In genomic region chr2:229087229-229087628, GRCh38 we compare ENCODE assay signal across 27 cellular contexts.
"Had no signal": no experiment of that assay in that cellular context is flagged by ENCODE, and none has a peak within 500 bp of the region (broad histone marks: within the 10 kb centered on the region; RNA-seq: fewer than 3 reads in every experiment).

No MANE protein-coding gene starts in this region.

- H3K36me3 ChIP-seq: breast epithelium, esophagus muscularis mucosa, left lung, thyroid gland, upper lobe of left lung, vagina had no signal

- H3K27me3 ChIP-seq: breast epithelium, esophagus muscularis mucosa, left lung, thyroid gland, upper lobe of left lung, vagina had no signal

- H3K79me2 ChIP-seq: parathyroid adenoma had no signal

- H3K27ac Mint-ChIP-seq: activated B cell treated with CpG ODN at 0.5 μM for 24 hours; activated CD8-positive, alpha-beta T cell treated with anti-CD3 and anti-CD28 coated beads for 36 hours; activated naive CD4-positive, alpha-beta T cell treated with anti-CD3 and anti-CD28 coated beads, Interleukin-2, amount 50 U/mL, for 24 hours; activated naive CD8-positive, alpha-beta T cell treated with anti-CD3 and anti-CD28 coated beads, Interleukin-2, amount 50 U/mL, for 24 hours; activated T-helper 2 cell treated with anti-CD3 and anti-CD28 coated beads, Interferon-gamma antibody, Interleukin-2, Interleukin-4, amounts not matched to agents 10 μg/mL and 5 μg/mL and 100 μg/mL, durations not matched to agents 14 hours and 24 hours and 36 hours; naive B cell; stimulated activated naive CD8-positive, alpha-beta T cell treated with anti-CD3 and anti-CD28 coated beads, Interleukin-15, Interleukin-2, amounts not matched to agents 100 ng/mL and 50 ng/mL, for 24 hours had no signal

- H3K4me1 ChIP-seq: left lung, parathyroid adenoma, psoas muscle, thyroid gland had no signal

- DNase-seq: activated B cell treated with CpG ODN at 0.5 μM for 24 hours; activated CD4-positive, alpha-beta T cell treated with anti-CD3 and anti-CD28 coated beads, Interleukin-2, amount 50 U/mL, for 1 hour; activated CD8-positive, alpha-beta T cell treated with anti-CD3 and anti-CD28 coated beads for 36 hours; activated naive CD8-positive, alpha-beta T cell treated with anti-CD3 and anti-CD28 coated beads, Interleukin-2, amount 50 U/mL, for 24 hours; activated T-cell treated with anti-CD3 and anti-CD28 coated beads, Interleukin-2, amount 50 U/mL, for 48 hours; amygdala; dermis blood vessel endothelial cell; effector CD4-positive, alpha-beta T cell; foreskin melanocyte; kidney glomerular epithelial cell; left lung; naive B cell; nucleus accumbens; psoas muscle; right cardiac atrium; stimulated activated CD4-positive, alpha-beta T cell treated with anti-CD3 and anti-CD28 coated beads, Interleukin-2, amount 100 ng/mL, for 48 hours; substantia nigra; thyroid gland had no signal

- H3K27me3 Mint-ChIP-seq: activated B cell treated with CpG ODN at 0.5 μM for 24 hours; activated CD8-positive, alpha-beta T cell treated with anti-CD3 and anti-CD28 coated beads for 36 hours; activated naive CD4-positive, alpha-beta T cell treated with anti-CD3 and anti-CD28 coated beads, Interleukin-2, amount 50 U/mL, for 24 hours; activated naive CD8-positive, alpha-beta T cell treated with anti-CD3 and anti-CD28 coated beads, Interleukin-2, amount 50 U/mL, for 24 hours; naive B cell; stimulated activated naive CD8-positive, alpha-beta T cell treated with anti-CD3 and anti-CD28 coated beads, Interleukin-15, Interleukin-2, amounts not matched to agents 100 ng/mL and 50 ng/mL, for 24 hours had no signal

- H3K4me3 ChIP-seq: breast epithelium, esophagus muscularis mucosa, left lung, psoas muscle, thyroid gland, upper lobe of left lung, vagina had no signal

- ATAC-seq: activated CD8-positive, alpha-beta T cell treated with anti-CD3 and anti-CD28 coated beads for 36 hours; activated naive CD8-positive, alpha-beta T cell treated with anti-CD3 and anti-CD28 coated beads, Interleukin-2, amount 50 U/mL, for 24 hours; psoas muscle had no signal

- H2AFZ ChIP-seq: parathyroid adenoma had no signal

- H3K4me1 Mint-ChIP-seq: activated B cell treated with CpG ODN at 0.5 μM for 24 hours; activated naive CD4-positive, alpha-beta T cell treated with anti-CD3 and anti-CD28 coated beads, Interleukin-2, amount 50 U/mL, for 24 hours; activated naive CD8-positive, alpha-beta T cell treated with anti-CD3 and anti-CD28 coated beads, Interleukin-2, amount 50 U/mL, for 24 hours; naive B cell had no signal

- H3K9me3 ChIP-seq: esophagus muscularis mucosa, thyroid gland, upper lobe of left lung, vagina had no signal

- H3K36me3 Mint-ChIP-seq: activated naive CD4-positive, alpha-beta T cell treated with anti-CD3 and anti-CD28 coated beads, Interleukin-2, amount 50 U/mL, for 24 hours; naive B cell had no signal

- H3K4me3 Mint-ChIP-seq: activated B cell treated with CpG ODN at 0.5 μM for 24 hours; activated CD8-positive, alpha-beta T cell treated with anti-CD3 and anti-CD28 coated beads for 36 hours; activated naive CD4-positive, alpha-beta T cell treated with anti-CD3 and anti-CD28 coated beads, Interleukin-2, amount 50 U/mL, for 24 hours; activated naive CD8-positive, alpha-beta T cell treated with anti-CD3 and anti-CD28 coated beads, Interleukin-2, amount 50 U/mL, for 24 hours; naive B cell; neural crest cell; stimulated activated naive CD8-positive, alpha-beta T cell treated with anti-CD3 and anti-CD28 coated beads, Interleukin-15, Interleukin-2, amounts not matched to agents 100 ng/mL and 50 ng/mL, for 24 hours had no signal

- H3K9ac ChIP-seq: parathyroid adenoma had no signal

- H3K27ac ChIP-seq: breast epithelium, esophagus muscularis mucosa, left lung, parathyroid adenoma, psoas muscle, thyroid gland, upper lobe of left lung, vagina had no signal

- H3K9me3 Mint-ChIP-seq: activated B cell treated with CpG ODN at 0.5 μM for 24 hours; activated naive CD4-positive, alpha-beta T cell treated with anti-CD3 and anti-CD28 coated beads, Interleukin-2, amount 50 U/mL, for 24 hours; activated naive CD8-positive, alpha-beta T cell treated with anti-CD3 and anti-CD28 coated beads, Interleukin-2, amount 50 U/mL, for 24 hours had no signal
